In the genomic region with DNA sequence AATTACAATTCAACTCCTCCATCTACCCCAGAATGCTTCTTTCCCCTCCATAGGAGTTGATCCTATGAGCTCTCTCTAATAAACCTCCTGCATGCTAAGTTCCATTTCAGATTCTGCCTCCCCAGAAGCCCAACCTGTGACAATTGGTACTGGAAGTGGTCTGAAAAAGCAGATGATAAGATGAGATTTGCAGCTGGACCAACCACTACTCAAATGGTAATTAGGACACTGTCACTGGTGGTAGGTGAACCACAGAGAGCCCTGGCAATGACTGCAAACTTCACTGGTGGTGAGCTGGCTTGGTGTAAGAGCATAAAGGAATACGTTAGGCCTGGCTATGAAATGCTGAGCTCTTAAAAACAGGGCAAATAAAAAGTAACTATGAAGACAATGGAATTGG, we compare ENCODE assay signal across 23 cellular contexts.
"Had no signal": no experiment of that assay in that cellular context is flagged by ENCODE, and none has a peak within 500 bp of the region (broad histone marks: within the 10 kb centered on the region; RNA-seq: fewer than 3 reads in every experiment).

No MANE protein-coding gene starts in this region.

- H3K4me3 ChIP-seq: MG63, SJSA1 had no signal

- H3K4me2 ChIP-seq: SK-N-SH had no signal

- H3K9me3 ChIP-seq: MG63, SJSA1, SK-N-SH had no signal

- H3K36me3 ChIP-seq: MG63, SJSA1 had no signal

- H3K9ac ChIP-seq: SK-N-SH had no signal

- DNase-seq: IMR-90, Karpas-422, KG1, MG63, NCI-H1092, NCI-H1105 treated with DMSO at 0.1 percent for 48 hours, NCI-H1417 treated with DMSO at 0.1 percent for 48 hours, NCI-H146, NCI-H1694 treated with DMSO at 0.1 percent for 48 hours, NCI-H1930, NCI-H2081, NCI-H2107, NCI-H2227 treated with DMSO at 0.1 percent for 48 hours, NCI-H524, NCI-H526 treated with DMSO at 0.1 percent for 48 hours, NCI-H748 treated with DMSO at 0.1 percent for 48 hours, Right ventricle myocardium superior, RPMI8226, SIG-M5, SK-N-SH had no signal

- H3K27ac ChIP-seq: SJSA1 had no signal

- ATAC-seq: HepG2 had no signal

- H3K27me3 ChIP-seq: MG63, SJSA1 had no signal

- FAIRE-seq: HepG2, RCC 7860 had no signal
